Comparison of ENCODE assay signal across 20 cellular contexts in the genomic region with DNA sequence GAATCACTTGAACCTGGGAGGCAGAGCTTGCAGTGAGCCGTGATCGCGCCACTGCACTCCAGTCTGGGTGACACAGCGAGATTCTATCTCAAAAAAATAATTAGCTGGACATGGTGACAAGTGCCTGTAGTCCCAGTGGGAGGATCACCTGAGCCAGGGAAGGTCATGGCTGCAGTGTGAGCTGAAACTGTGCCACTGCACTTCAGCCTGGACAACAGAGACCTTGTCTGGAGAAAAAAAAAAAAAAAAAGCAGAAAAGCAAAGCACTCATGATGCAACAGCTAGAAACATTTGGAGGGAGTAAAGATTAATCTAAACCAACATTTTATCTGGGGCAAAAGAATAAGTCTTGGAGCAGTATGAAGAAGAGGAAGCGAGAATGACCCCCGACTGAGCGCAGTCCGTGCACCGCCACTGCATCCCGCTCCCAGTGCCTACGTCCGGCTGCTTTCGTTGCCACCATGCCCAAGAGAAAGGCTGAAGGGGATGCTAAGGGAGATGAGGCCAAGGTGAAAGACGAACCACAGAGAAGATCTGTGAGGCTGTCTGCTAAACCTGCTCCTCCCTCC. TPM values are rescaled to one million over a fixed set of nuclear protein-coding genes. Genes with fewer than 3 reads are reported as not detected.
DNase-seq lines count a peak whose midpoint lies in the region; ATAC-seq and TF ChIP-seq lines count a peak whose summit lies in the region.
"Had no signal": no experiment of that assay in that cellular context is flagged by ENCODE, and none has a peak within 500 bp of the region (broad histone marks: within the 10 kb centered on the region; RNA-seq: fewer than 3 reads in every experiment).

No MANE protein-coding gene starts in this region.

- H3K36me3 ChIP-seq in SK-N-MC (ENCODE audit: insufficient read depth, low read length), result peaks cover 49% of the 10 kb centered on the region
- no peaks in the 10 kb centered on the region for H3K36me3 ChIP-seq in testis (ENCODE audit: low read depth, missing control alignments)

- no peak for ATAC-seq in GM18909 (IDR thresholded peaks at IDR 0.05; ENCODE audit: poor library complexity, unreplicated experiment)
- ATAC-seq: activated CD4-positive, CD25-positive, alpha-beta regulatory T cell treated with anti-CD3 and anti-CD28 coated beads, Interleukin-2, amount 50 U/mL, for 24 hours; naive thymus-derived CD8-positive, alpha-beta T cell had no signal

- peaks cover 3% of the 10 kb centered on the region for H3K4me1 ChIP-seq in testis
- H3K4me1 ChIP-seq: prostate gland had no signal

- H3K9me3 ChIP-seq in SK-N-MC (ENCODE audit: low read depth, low read length), result no peaks in the 10 kb centered on the region
- H3K9me3 ChIP-seq in testis, result no peaks in the 10 kb centered on the region
- H3K9me3 ChIP-seq: prostate gland, thoracic aorta had no signal

- no peak for TF ChIP-seq POLR2A in testis (IDR thresholded peaks at IDR 0.05)

- H3K9ac ChIP-seq in SK-N-MC (ENCODE audit: insufficient read length), result peak overlapping the region; percentile 13

- DNase-seq in SIG-M5 treated with dmso at 0.1 percent for 504 hours (lab: John Stamatoyannopoulos, UW; ENCODE audit: unreplicated experiment) (peak; percentile 18), SIG-M5 (lab: John Stamatoyannopoulos, UW) (no peak), SK-N-MC (ENCODE audit: low read depth, low spot score) (no peak), fibroblast of the conjunctiva (ENCODE audit: low read depth) (peak; percentile 39), testis (peak; percentile 36)
- no peak for DNase-seq in NK-92 treated with Interleukin-12 subunit alpha and Interleukin-12 subunit beta, amount 100 ng/mL, for 24 hours (lab: John Stamatoyannopoulos, UW)
- no peak for DNase-seq in activated CD4-positive, CD25-positive, alpha-beta regulatory T cell treated with anti-CD3 and anti-CD28 coated beads, Interleukin-2, amount 50 U/mL, for 72 hours
- DNase-seq: activated effector memory CD4-positive, alpha-beta T cell treated with Interleukin-2 at 50 U/mL for 16 hours; CD4-positive, CD25-positive, alpha-beta regulatory T cell; central memory CD4-positive, alpha-beta T cell; DMS153; effector memory CD4-positive, alpha-beta T cell; naive thymus-derived CD8-positive, alpha-beta T cell; NCI-H1694 treated with DMSO at 0.1 percent for 48 hours; NCI-H510A treated with DMSO at 0.1 percent for 48 hours; SHP77 treated with DMSO at 0.1 percent for 48 hours had no signal

- WGBS in testis, 2 donors, result 65 to 83% methylated on average over 14 of the region's 14 CpGs

- H3K4me3 ChIP-seq in SK-N-MC, result no peak overlapping the region
- no peak overlapping the region for H3K4me3 ChIP-seq in testis
- H3K4me3 ChIP-seq: prostate gland, thoracic aorta had no signal

- intact Hi-C loops in testis (cut with DNase I; ENCODE audit: low total_unique reads), result no loop called here

- H3K27ac ChIP-seq in SK-N-MC (peak overlapping the region; percentile 84), testis (no peak overlapping the region)
- H3K27ac ChIP-seq: prostate gland, thoracic aorta had no signal

- no peak for TF ChIP-seq CTCF in testis (IDR thresholded peaks at IDR 0.05)

- H3K27me3 ChIP-seq in testis, result no peaks in the 10 kb centered on the region

RNA-seq across cellular contexts. Expression of gene PRPSAP1, which starts 8.3 kb away (rescaled TPM):
- 100 to 1,000 TPM; 132 to 152 TPM for total RNA-seq in testis
- 184 TPM for polyA plus RNA-seq in testis (ENCODE audit: insufficient read depth, low read depth, low replicate concordance)

RNA-seq across cellular contexts. Expression of gene QRICH2, which starts 37.4 kb away (rescaled TPM):
- total RNA-seq in testis, result 10 to 100 TPM; 27.0 to 39.0 TPM
- 43.4 TPM for polyA plus RNA-seq in testis (ENCODE audit: insufficient read depth, low read depth, low replicate concordance)

RNA-seq across cellular contexts. Expression of gene SPHK1, which starts 38.9 kb away (rescaled TPM):
- 10 to 100 TPM; 14.7 to 17.7 TPM for total RNA-seq in testis
- 8.0 TPM for polyA plus RNA-seq in testis (ENCODE audit: insufficient read depth, low read depth, low replicate concordance)

Comparison
In these comparisons a context has a peak if more than half of its experiments do, and no peak if none do; other contexts are left out.
1. DNase-seq: peak in SIG-M5 treated with dmso at 0.1 percent for 504 hours (single experiment), fibroblast of the conjunctiva (single experiment) and testis (single experiment); none in SIG-M5 (single experiment), SK-N-MC (single experiment), NK-92 treated with Interleukin-12 subunit alpha and Interleukin-12 subunit beta, amount 100 ng/mL, for 24 hours (single experiment) and activated CD4-positive, CD25-positive, alpha-beta regulatory T cell treated with anti-CD3 and anti-CD28 coated beads, Interleukin-2, amount 50 U/mL, for 72 hours (single experiment).